Comparison of ENCODE assay signal across 1 cellular context in genomic region chr6:145734486-145735355, GRCh38.
TF ChIP-seq lines count a peak whose summit lies in the region.

No MANE protein-coding gene starts in this region.

TF ChIP-seq in K562, 482 proteins besides CTCF, POLR2A, EP300 and RAD21 (continued from another document):
- TF ChIP-seq, protein P1, sequence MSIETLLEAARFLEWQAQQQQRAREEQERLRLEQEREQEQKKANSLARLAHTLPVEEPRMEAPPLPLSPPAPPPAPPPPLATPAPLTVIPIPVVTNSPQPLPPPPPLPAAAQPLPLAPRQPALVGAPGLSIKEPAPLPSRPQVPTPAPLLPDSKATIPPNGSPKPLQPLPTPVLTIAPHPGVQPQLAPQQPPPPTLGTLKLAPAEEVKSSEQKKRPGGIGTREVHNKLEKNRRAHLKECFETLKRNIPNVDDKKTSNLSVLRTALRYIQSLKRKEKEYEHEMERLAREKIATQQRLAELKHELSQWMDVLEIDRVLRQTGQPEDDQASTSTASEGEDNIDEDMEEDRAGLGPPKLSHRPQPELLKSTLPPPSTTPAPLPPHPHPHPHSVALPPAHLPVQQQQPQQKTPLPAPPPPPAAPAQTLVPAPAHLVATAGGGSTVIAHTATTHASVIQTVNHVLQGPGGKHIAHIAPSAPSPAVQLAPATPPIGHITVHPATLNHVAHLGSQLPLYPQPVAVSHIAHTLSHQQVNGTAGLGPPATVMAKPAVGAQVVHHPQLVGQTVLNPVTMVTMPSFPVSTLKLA (conservative IDR thresholded peaks at IDR 0.05) = peak; percentile 56 to 61; a peak in 3 of 4 replicates
- TF ChIP-seq, protein P2, sequence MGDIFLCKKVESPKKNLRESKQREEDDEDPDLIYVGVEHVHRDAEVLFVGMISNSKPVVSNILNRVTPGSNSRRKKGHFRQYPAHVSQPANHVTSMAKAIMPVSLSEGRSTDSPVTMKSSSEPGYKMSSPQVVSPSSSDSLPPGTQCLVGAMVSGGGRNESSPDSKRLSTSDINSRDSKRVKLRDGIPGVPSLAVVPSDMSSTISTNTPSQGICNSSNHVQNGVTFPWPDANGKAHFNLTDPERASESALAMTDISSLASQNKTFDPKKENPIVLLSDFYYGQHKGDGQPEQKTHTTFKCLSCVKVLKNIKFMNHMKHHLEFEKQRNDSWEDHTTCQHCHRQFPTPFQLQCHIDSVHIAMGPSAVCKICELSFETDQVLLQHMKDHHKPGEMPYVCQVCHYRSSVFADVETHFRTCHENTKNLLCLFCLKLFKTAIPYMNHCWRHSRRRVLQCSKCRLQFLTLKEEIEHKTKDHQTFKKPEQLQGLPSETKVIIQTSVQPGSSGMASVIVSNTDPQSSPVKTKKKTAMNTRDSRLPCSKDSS (IDR thresholded peaks at IDR 0.05; ENCODE audit: low read depth, partially characterized antibody) = no peak
- peak; percentile 42 for TF ChIP-seq SIN3B (IDR thresholded peaks at IDR 0.05; ENCODE audit: low read depth)
- no peak for TF ChIP-seq MECOM (CRISPR knock-in tag; IDR thresholded peaks at IDR 0.05)
- no peak for TF ChIP-seq KLF6 (CRISPR knock-in tag; IDR thresholded peaks at IDR 0.05; ENCODE audit: borderline replicate concordance)
- TF ChIP-seq TEAD1 (CRISPR knock-in tag; IDR thresholded peaks at IDR 0.05) = peak in 1 of 2 experiments; percentile 22; a peak in 1 of 4 replicates
- 0 out of 2 replicates have a peak, but pooled peaks have one; percentile 15 for TF ChIP-seq LEF1 (IDR thresholded peaks at IDR 0.05)
- no peak for TF ChIP-seq ZNF121 (CRISPR knock-in tag; conservative IDR thresholded peaks at IDR 0.05)
- TF ChIP-seq PHB2 (IDR thresholded peaks at IDR 0.05; ENCODE audit: low read depth) = no peak
- TF ChIP-seq ZNF263 (CRISPR knock-in tag; IDR thresholded peaks at IDR 0.05; ENCODE audit: borderline replicate concordance) = no peak; the same call in 1 of the 2 replicates
- peak in 1 of 3 experiments; percentile 36 for TF ChIP-seq YY1 (IDR thresholded peaks at IDR 0.05; ENCODE audit: borderline replicate concordance in 1 of 3, control insufficient read depth in 1 of 3, extremely low read depth in 1 of 3, insufficient read depth in 3 of 3, insufficient read length in 1 of 3, insufficient replicate concordance in 2 of 3, low read depth in 1 of 3, low read length in 2 of 3)
- TF ChIP-seq, protein P3, sequence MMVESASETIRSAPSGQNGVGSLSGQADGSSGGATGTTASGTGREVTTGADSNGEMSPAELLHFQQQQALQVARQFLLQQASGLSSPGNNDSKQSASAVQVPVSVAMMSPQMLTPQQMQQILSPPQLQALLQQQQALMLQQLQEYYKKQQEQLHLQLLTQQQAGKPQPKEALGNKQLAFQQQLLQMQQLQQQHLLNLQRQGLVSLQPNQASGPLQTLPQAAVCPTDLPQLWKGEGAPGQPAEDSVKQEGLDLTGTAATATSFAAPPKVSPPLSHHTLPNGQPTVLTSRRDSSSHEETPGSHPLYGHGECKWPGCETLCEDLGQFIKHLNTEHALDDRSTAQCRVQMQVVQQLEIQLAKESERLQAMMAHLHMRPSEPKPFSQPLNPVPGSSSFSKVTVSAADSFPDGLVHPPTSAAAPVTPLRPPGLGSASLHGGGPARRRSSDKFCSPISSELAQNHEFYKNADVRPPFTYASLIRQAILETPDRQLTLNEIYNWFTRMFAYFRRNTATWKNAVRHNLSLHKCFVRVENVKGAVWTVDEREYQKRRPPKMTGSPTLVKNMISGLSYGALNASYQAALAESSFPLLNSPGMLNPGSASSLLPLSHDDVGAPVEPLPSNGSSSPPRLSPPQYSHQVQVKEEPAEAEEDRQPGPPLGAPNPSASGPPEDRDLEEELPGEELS (CRISPR knock-in tag; IDR thresholded peaks at IDR 0.05; ENCODE audit: borderline replicate concordance) = no peak
- TF ChIP-seq KLF1 (tag; IDR thresholded peaks at IDR 0.05) = no peak; the same call in 1 of the 2 replicates
- TF ChIP-seq DPF2 (IDR thresholded peaks at IDR 0.05) = peak; percentile 49; the same call in 1 of the 2 replicates
- TF ChIP-seq, protein P4, sequence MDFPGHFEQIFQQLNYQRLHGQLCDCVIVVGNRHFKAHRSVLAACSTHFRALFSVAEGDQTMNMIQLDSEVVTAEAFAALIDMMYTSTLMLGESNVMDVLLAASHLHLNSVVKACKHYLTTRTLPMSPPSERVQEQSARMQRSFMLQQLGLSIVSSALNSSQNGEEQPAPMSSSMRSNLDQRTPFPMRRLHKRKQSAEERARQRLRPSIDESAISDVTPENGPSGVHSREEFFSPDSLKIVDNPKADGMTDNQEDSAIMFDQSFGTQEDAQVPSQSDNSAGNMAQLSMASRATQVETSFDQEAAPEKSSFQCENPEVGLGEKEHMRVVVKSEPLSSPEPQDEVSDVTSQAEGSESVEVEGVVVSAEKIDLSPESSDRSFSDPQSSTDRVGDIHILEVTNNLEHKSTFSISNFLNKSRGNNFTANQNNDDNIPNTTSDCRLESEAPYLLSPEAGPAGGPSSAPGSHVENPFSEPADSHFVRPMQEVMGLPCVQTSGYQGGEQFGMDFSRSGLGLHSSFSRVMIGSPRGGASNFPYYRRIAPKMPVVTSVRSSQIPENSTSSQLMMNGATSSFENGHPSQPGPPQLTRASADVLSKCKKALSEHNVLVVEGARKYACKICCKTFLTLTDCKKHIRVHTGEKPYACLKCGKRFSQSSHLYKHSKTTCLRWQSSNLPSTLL (IDR thresholded peaks at IDR 0.05) = no peak
- peak; percentile 90 for TF ChIP-seq RBBP5 (IDR thresholded peaks at IDR 0.05; ENCODE audit: borderline replicate concordance, insufficient read depth, low read length, poor library complexity, severe bottlenecking)
- TF ChIP-seq ZNF224 (CRISPR knock-in tag; IDR thresholded peaks at IDR 0.05) = no peak
- TF ChIP-seq ZNF561 (CRISPR knock-in tag; conservative IDR thresholded peaks at IDR 0.05) = no peak
- peak; percentile 48; the same call in 1 of the 2 replicates for TF ChIP-seq ZNF165 (CRISPR knock-in tag; IDR thresholded peaks at IDR 0.05; ENCODE audit: borderline replicate concordance)
- TF ChIP-seq CSDE1 (IDR thresholded peaks at IDR 0.05) = no peak
- TF ChIP-seq CTBP1 (IDR thresholded peaks at IDR 0.05; ENCODE audit: borderline replicate concordance) = peak; percentile 60
- peak; percentile 78; the same call in 1 of the 2 replicates for TF ChIP-seq E2F1 (CRISPR knock-in tag; IDR thresholded peaks at IDR 0.05)
- no peak; the same call in 1 of the 2 replicates for TF ChIP-seq ELF1 (tag; IDR thresholded peaks at IDR 0.05)
- TF ChIP-seq MAFK (IDR thresholded peaks at IDR 0.05; ENCODE audit: low read length) = no peak
- no peak for TF ChIP-seq POLR3G (IDR thresholded peaks at IDR 0.05; ENCODE audit: extremely low read depth, insufficient read length, insufficient replicate concordance)
- 0 out of 2 replicates have a peak, but pooled peaks have one; percentile 4 for TF ChIP-seq ERF (CRISPR knock-in tag; IDR thresholded peaks at IDR 0.05)
- no peak for TF ChIP-seq ZZZ3 (IDR thresholded peaks at IDR 0.05)
- no peak; the same call in 1 of the 2 replicates for TF ChIP-seq ZNF232 (CRISPR knock-in tag; IDR thresholded peaks at IDR 0.05)
- TF ChIP-seq XRCC3 (IDR thresholded peaks at IDR 0.05) = no peak
- no peak for TF ChIP-seq SRSF9 (IDR thresholded peaks at IDR 0.05; ENCODE audit: borderline replicate concordance, low read depth, low read length)
- peak; percentile 19 for TF ChIP-seq PRDM10 (IDR thresholded peaks at IDR 0.05; ENCODE audit: partially characterized antibody)
- TF ChIP-seq ZNF143 (CRISPR knock-in tag; IDR thresholded peaks at IDR 0.05) = no peak
- TF ChIP-seq, protein P5, sequence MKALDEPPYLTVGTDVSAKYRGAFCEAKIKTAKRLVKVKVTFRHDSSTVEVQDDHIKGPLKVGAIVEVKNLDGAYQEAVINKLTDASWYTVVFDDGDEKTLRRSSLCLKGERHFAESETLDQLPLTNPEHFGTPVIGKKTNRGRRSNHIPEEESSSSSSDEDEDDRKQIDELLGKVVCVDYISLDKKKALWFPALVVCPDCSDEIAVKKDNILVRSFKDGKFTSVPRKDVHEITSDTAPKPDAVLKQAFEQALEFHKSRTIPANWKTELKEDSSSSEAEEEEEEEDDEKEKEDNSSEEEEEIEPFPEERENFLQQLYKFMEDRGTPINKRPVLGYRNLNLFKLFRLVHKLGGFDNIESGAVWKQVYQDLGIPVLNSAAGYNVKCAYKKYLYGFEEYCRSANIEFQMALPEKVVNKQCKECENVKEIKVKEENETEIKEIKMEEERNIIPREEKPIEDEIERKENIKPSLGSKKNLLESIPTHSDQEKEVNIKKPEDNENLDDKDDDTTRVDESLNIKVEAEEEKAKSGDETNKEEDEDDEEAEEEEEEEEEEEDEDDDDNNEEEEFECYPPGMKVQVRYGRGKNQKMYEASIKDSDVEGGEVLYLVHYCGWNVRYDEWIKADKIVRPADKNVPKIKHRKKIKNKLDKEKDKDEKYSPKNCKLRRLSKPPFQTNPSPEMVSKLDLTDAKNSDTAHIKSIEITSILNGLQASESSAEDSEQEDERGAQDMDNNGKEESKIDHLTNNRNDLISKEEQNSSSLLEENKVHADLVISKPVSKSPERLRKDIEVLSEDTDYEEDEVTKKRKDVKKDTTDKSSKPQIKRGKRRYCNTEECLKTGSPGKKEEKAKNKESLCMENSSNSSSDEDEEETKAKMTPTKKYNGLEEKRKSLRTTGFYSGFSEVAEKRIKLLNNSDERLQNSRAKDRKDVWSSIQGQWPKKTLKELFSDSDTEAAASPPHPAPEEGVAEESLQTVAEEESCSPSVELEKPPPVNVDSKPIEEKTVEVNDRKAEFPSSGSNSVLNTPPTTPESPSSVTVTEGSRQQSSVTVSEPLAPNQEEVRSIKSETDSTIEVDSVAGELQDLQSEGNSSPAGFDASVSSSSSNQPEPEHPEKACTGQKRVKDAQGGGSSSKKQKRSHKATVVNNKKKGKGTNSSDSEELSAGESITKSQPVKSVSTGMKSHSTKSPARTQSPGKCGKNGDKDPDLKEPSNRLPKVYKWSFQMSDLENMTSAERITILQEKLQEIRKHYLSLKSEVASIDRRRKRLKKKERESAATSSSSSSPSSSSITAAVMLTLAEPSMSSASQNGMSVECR (CRISPR knock-in tag; IDR thresholded peaks at IDR 0.05) = peak; percentile 10; the same call in 1 of the 2 replicates
- TF ChIP-seq JUNB (CRISPR knock-in tag; conservative IDR thresholded peaks at IDR 0.05) = no peak
- 0 out of 2 replicates have a peak, but pooled peaks have one; percentile 58 for TF ChIP-seq PHF21A (IDR thresholded peaks at IDR 0.05; ENCODE audit: borderline replicate concordance, low read depth)
- TF ChIP-seq EHMT2 (IDR thresholded peaks at IDR 0.05) = no peak
- no peak for TF ChIP-seq MEF2D (tag; conservative IDR thresholded peaks at IDR 0.05; ENCODE audit: low read depth)
- no peak for TF ChIP-seq ZNF354B (CRISPR knock-in tag; IDR thresholded peaks at IDR 0.05)
- no peak for TF ChIP-seq STAT6 (CRISPR knock-in tag; IDR thresholded peaks at IDR 0.05)
- no peak for TF ChIP-seq ESRRB (CRISPR knock-in tag; IDR thresholded peaks at IDR 0.05; ENCODE audit: borderline replicate concordance)
- TF ChIP-seq ZNF282 (CRISPR knock-in tag; IDR thresholded peaks at IDR 0.05) = no peak
- TF ChIP-seq ZNF23 (CRISPR knock-in tag; IDR thresholded peaks at IDR 0.05) = no peak
- no peak for TF ChIP-seq KHSRP (IDR thresholded peaks at IDR 0.05)
- 0 out of 2 replicates have a peak, but pooled peaks have one; percentile 30 for TF ChIP-seq NCOA6 (IDR thresholded peaks at IDR 0.05)
- TF ChIP-seq MYC (IDR thresholded peaks at IDR 0.05; ENCODE audit: low read depth, low read length) = peak; percentile 81
- no peak; the same call in 1 of the 2 replicates for TF ChIP-seq MYC (CRISPR knock-in tag; IDR thresholded peaks at IDR 0.05; ENCODE audit: borderline replicate concordance, low read depth)
- no peak for TF ChIP-seq HMG20A (CRISPR knock-in tag; conservative IDR thresholded peaks at IDR 0.05)
- TF ChIP-seq ZNF140 (CRISPR knock-in tag; IDR thresholded peaks at IDR 0.05) = no peak
